ENCODE assay signal across 34 cellular contexts in genomic region chr2:179724403-179724802, GRCh38.
"Had no signal": no experiment of that assay in that cellular context is flagged by ENCODE, and none has a peak within 500 bp of the region (broad histone marks: within the 10 kb centered on the region; RNA-seq: fewer than 3 reads in every experiment).

No MANE protein-coding gene starts in this region.

- H3K4me1 ChIP-seq: adrenal gland, body of pancreas, breast epithelium had no signal

- H3K9me3 ChIP-seq: adrenal gland, body of pancreas, breast epithelium had no signal

- DNase-seq: activated B cell treated with CpG ODN at 0.5 μM for 24 hours; activated CD4-positive, alpha-beta memory T cell treated with anti-CD3 and anti-CD28 coated beads for 36 hours; activated CD4-positive, alpha-beta T cell treated with anti-CD3 and anti-CD28 coated beads for 4 hours; activated CD4-positive, alpha-beta T cell treated with anti-CD3 and anti-CD28 coated beads, Interleukin-2, amount 10 ng/mL, durations not matched to agents 24 days and 14 days; activated CD4-positive, alpha-beta T cell treated with anti-CD3 and anti-CD28 coated beads, Interleukin-2, amount 50 U/mL, for 1 hour; activated CD4-positive, alpha-beta T cell treated with anti-CD3 and anti-CD28 coated beads, Interleukin-2, amount 50 U/mL, for 4 hours; activated CD4-positive, CD25-positive, alpha-beta regulatory T cell treated with anti-CD3 and anti-CD28 coated beads, Interleukin-2, amount 50 U/mL, for 72 hours; activated CD8-positive, alpha-beta memory T cell treated with anti-CD3 and anti-CD28 coated beads, Interleukin-2, amount 50 U/mL, for 4 hours; activated CD8-positive, alpha-beta T cell treated with anti-CD3 and anti-CD28 coated beads for 36 hours; activated effector memory CD4-positive, alpha-beta T cell treated with anti-CD3 and anti-CD28 coated beads, Interleukin-2, amount 50 U/mL, for 16 hours; activated gamma-delta T cell treated with Interleukin-2 at 50 U/mL for 16 hours; activated naive CD4-positive, alpha-beta T cell; activated naive CD4-positive, alpha-beta T cell treated with anti-CD3 and anti-CD28 coated beads for 36 hours; activated naive CD4-positive, alpha-beta T cell treated with anti-CD3 and anti-CD28 coated beads, Interleukin-2, amount 50 U/mL, for 16 hours; activated naive CD8-positive, alpha-beta T cell treated with anti-CD3 and anti-CD28 coated beads for 36 hours; activated T-cell treated with anti-CD3 and anti-CD28 coated beads for 4 hours; activated T-cell treated with anti-CD3 and anti-CD28 coated beads, Interleukin-2, amount 50 U/mL, for 1 hour; activated T-cell treated with anti-CD3 and anti-CD28 coated beads, Interleukin-2, amount 50 U/mL, for 4 hours; activated T-cell treated with anti-CD3 and anti-CD28 coated beads, Interleukin-2, amount 50 U/mL, for 72 hours; adrenal gland; amniotic stem cell; aorta; body of pancreas; brain microvascular endothelial cell; central memory CD4-positive, alpha-beta T cell; T-helper 1 cell; T-helper 2 cell; T-helper 9 cell had no signal

- H3K36me3 ChIP-seq: adrenal gland, brain microvascular endothelial cell, breast epithelium had no signal

- ATAC-seq: activated CD8-positive, alpha-beta T cell treated with anti-CD3 and anti-CD28 coated beads for 36 hours; activated naive CD4-positive, alpha-beta T cell treated with anti-CD3 and anti-CD28 coated beads, Interleukin-2, amount 50 U/mL, for 72 hours; activated T-cell treated with anti-CD3 and anti-CD28 coated beads, Interleukin-2, amount 50 U/mL, for 4 hours; activated T-cell treated with anti-CD3 and anti-CD28 coated beads, Interleukin-2, amount 50 U/mL, for 72 hours; activated T-helper 17 cell treated with anti-CD3 and anti-CD28 coated beads, Interleukin-2, amount 50 U/mL, for 72 hours; body of pancreas had no signal

- H3K4me3 ChIP-seq: adrenal gland, body of pancreas, breast epithelium had no signal

- H3K27me3 ChIP-seq: adrenal gland, body of pancreas, brain microvascular endothelial cell, breast epithelium had no signal

- FAIRE-seq: astrocyte, TTC549 had no signal

- H3K27ac ChIP-seq: adrenal gland, body of pancreas, brain microvascular endothelial cell, breast epithelium, VCaP had no signal
